Comparison of ENCODE assay signal across 1 cellular context in genomic region chr6:159013229-159013628, GRCh38.
TF ChIP-seq lines count a peak whose summit lies in the region.

No MANE protein-coding gene starts in this region.

TF ChIP-seq in GM12878, 131 proteins besides CTCF, POLR2A, EP300 and RAD21:
- TF ChIP-seq SPI1 (IDR thresholded peaks at IDR 0.05; ENCODE audit: borderline replicate concordance, insufficient read depth, low read depth, low read length) (peak; percentile 63; the same call in 1 of the 2 replicates), IKZF1 (conservative IDR thresholded peaks at IDR 0.05) (0 out of 2 replicates have a peak, but pooled peaks have one; percentile 14), SREBF2 (IDR thresholded peaks at IDR 0.05; ENCODE audit: low read length) (no peak), RUNX3 (IDR thresholded peaks at IDR 0.05; ENCODE audit: low read length) (peak; percentile 24; the same call in 1 of the 2 replicates), BCL11A (IDR thresholded peaks at IDR 0.05; ENCODE audit: low read depth, low read length) (0 out of 2 replicates have a peak, but pooled peaks have one; percentile 8)
